In genomic region chr13:60258349-60258748, GRCh38 we compare ENCODE assay signal across 23 cellular contexts.
"Had no signal": no experiment of that assay in that cellular context is flagged by ENCODE, and none has a peak within 500 bp of the region (broad histone marks: within the 10 kb centered on the region; RNA-seq: fewer than 3 reads in every experiment).

No MANE protein-coding gene starts in this region.

- DNase-seq: colonic mucosa; effector CD4-positive, alpha-beta T cell; foreskin melanocyte; head of caudate nucleus; islet precursor cell; mammary epithelial cell; naive thymus-derived CD4-positive, alpha-beta T cell; nephron progenitor cell; psoas muscle; retina; spleen; stimulated activated CD4-positive, alpha-beta T cell treated with anti-CD3 and anti-CD28 coated beads, Interleukin-15, amount 100 ng/mL, for 24 hours; stimulated activated CD4-positive, alpha-beta T cell treated with anti-CD3 and anti-CD28 coated beads, Interleukin-1b, Interleukin-23, amount 100 ng/mL, for 48 hours; stimulated activated CD4-positive, alpha-beta T cell treated with anti-CD3 and anti-CD28 coated beads, Interleukin-4, amount 100 ng/mL, for 24 hours; stomach; substantia nigra; transverse colon had no signal

- H3K4me1 Mint-ChIP-seq: stimulated activated memory B cell treated with anti-CD40 and anti-IgM and Interleukin-4, amounts not matched to agents 10 μg/mL and 1 μg/mL and 100 μg/mL, for 72 hours had no signal

- ATAC-seq: left lobe of liver; naive thymus-derived CD4-positive, alpha-beta T cell; psoas muscle; sciatic nerve; stimulated activated memory B cell treated with anti-CD40 and anti-IgM and Interleukin-4, amounts not matched to agents 10 μg/mL and 1 μg/mL and 100 μg/mL, for 72 hours had no signal

- H3K36me3 ChIP-seq: colonic mucosa, neutrophil, spleen, stomach, thoracic aorta, transverse colon had no signal

- H3K27ac Mint-ChIP-seq: naive thymus-derived CD4-positive, alpha-beta T cell; nephron progenitor cell; stimulated activated memory B cell treated with anti-CD40 and anti-IgM and Interleukin-4, amounts not matched to agents 10 μg/mL and 1 μg/mL and 100 μg/mL, for 72 hours had no signal

- H3K9me3 ChIP-seq: colonic mucosa, neutrophil, psoas muscle, thoracic aorta, transverse colon had no signal

- H3K4me1 ChIP-seq: colonic mucosa, psoas muscle, spleen, stomach, transverse colon had no signal

- H3K4me3 Mint-ChIP-seq: naive thymus-derived CD4-positive, alpha-beta T cell; nephron progenitor cell; stimulated activated memory B cell treated with anti-CD40 and anti-IgM and Interleukin-4, amounts not matched to agents 10 μg/mL and 1 μg/mL and 100 μg/mL, for 72 hours had no signal

- H3K27me3 ChIP-seq: colonic mucosa, hepatocyte, neutrophil, stomach had no signal

- H3K36me3 Mint-ChIP-seq: stimulated activated memory B cell treated with anti-CD40 and anti-IgM and Interleukin-4, amounts not matched to agents 10 μg/mL and 1 μg/mL and 100 μg/mL, for 72 hours had no signal

- H3K27ac ChIP-seq: colonic mucosa, hepatocyte, neutrophil, psoas muscle, spleen, stomach, thoracic aorta, transverse colon had no signal

- H3K4me3 ChIP-seq: colonic mucosa, hepatocyte, psoas muscle, spleen, stomach, thoracic aorta, transverse colon had no signal
